22 cellular contexts compared by ENCODE assay signal in genomic region chr18:31825772-31826171, GRCh38.
DNase-seq lines count a peak whose midpoint lies in the region; ATAC-seq and TF ChIP-seq lines count a peak whose summit lies in the region.
"Had no signal": no experiment of that assay in that cellular context is flagged by ENCODE, and none has a peak within 500 bp of the region (broad histone marks: within the 10 kb centered on the region; RNA-seq: fewer than 3 reads in every experiment).

No MANE protein-coding gene starts in this region.

- H3K27me3 ChIP-seq in MM.1S (replicated peaks; ENCODE audit: insufficient read depth, low read length) (no peaks in the 10 kb centered on the region), endodermal cell (ENCODE audit: control insufficient read depth, insufficient read depth, low read length, poor library complexity, severe bottlenecking) (no peaks in the 10 kb centered on the region)
- H3K27me3 ChIP-seq: right atrium auricular region, upper lobe of left lung had no signal

- H2AFZ ChIP-seq in MM.1S (ENCODE audit: low read length) = no peak overlapping the region

- no peak overlapping the region for H3K4me2 ChIP-seq in MM.1S (ENCODE audit: low read depth, low read length)
- H3K4me2 ChIP-seq: smooth muscle cell had no signal

- H3K9me3 Mint-ChIP-seq in endodermal cell = peaks cover 22% of the 10 kb centered on the region

- H3K9me3 ChIP-seq in MM.1S (replicated peaks; ENCODE audit: insufficient read depth, low read length) (no peaks in the 10 kb centered on the region), endodermal cell (ENCODE audit: control insufficient read depth, low read length) (peaks cover 35% of the 10 kb centered on the region)
- H3K9me3 ChIP-seq: right atrium auricular region, upper lobe of left lung had no signal

- peaks cover 36% of the 10 kb centered on the region for H3K36me3 Mint-ChIP-seq in endodermal cell (ENCODE audit: low read depth)

- H3F3A ChIP-seq in MM.1S (ENCODE audit: insufficient read depth, low read length) = no peaks in the 10 kb centered on the region

- TF ChIP-seq CTCF in MM.1S (IDR thresholded peaks at IDR 0.05; ENCODE audit: low read length) (no peak), endodermal cell (conservative IDR thresholded peaks at IDR 0.05) (no peak)

- H3K4me1 ChIP-seq in MM.1S (ENCODE audit: low read length) = 0 out of 2 replicates have a peak, but pooled peaks cover 5% of the 10 kb centered on the region
- H3K4me1 ChIP-seq in endodermal cell (ENCODE audit: control insufficient read depth, insufficient read depth, low read length) = no peaks in the 10 kb centered on the region
- H3K4me1 ChIP-seq: right atrium auricular region, upper lobe of left lung had no signal

- no peak overlapping the region for H3K9ac ChIP-seq in MM.1S (ENCODE audit: low read length)
- H3K9ac ChIP-seq in endodermal cell (ENCODE audit: extremely low read depth, low read length, poor library complexity, severe bottlenecking) = no peak overlapping the region

- H3K4me1 Mint-ChIP-seq in endodermal cell = peaks cover 34% of the 10 kb centered on the region

- H3K36me3 ChIP-seq in MM.1S (replicated peaks; ENCODE audit: insufficient read depth, low read length) (no peaks in the 10 kb centered on the region), endodermal cell (ENCODE audit: control insufficient read depth, insufficient read depth, low read length) (peaks cover 35% of the 10 kb centered on the region)

- peak; percentile 51 for ATAC-seq in GM18511 (IDR thresholded peaks at IDR 0.05; ENCODE audit: unreplicated experiment)
- ATAC-seq in left lobe of liver = peak; percentile 10

- 57 to 60% methylated on average over 3 of the region's 3 CpGs for WGBS in endodermal cell (ENCODE audit: insufficient coverage in 1 of 2, insufficient read length in 1 of 2), 2 experiments

- no peak overlapping the region for H3K4me3 Mint-ChIP-seq in endodermal cell
- H3K4me3 Mint-ChIP-seq: activated naive CD4-positive, alpha-beta T cell treated with anti-CD3 and anti-CD28 coated beads for 36 hours; B cell had no signal

- peak; percentile 18 for DNase-seq in MM.1S
- peak; percentile 89 for DNase-seq in endodermal cell
- DNase-seq in left lobe of liver (ENCODE audit: low spot score) = no peak
- DNase-seq in NCI-H82 treated with DMSO at 0.1 percent for 48 hours (lab: John Stamatoyannopoulos, UW; ENCODE audit: unreplicated experiment) = no peak
- no peak for DNase-seq in CD1c-positive myeloid dendritic cell (ENCODE audit: extremely low spot score)
- DNase-seq in NCI-H226 = no peak
- DNase-seq in NCI-H2227 treated with DMSO at 0.1 percent for 48 hours (lab: John Stamatoyannopoulos, UW) = no peak
- DNase-seq: activated naive CD4-positive, alpha-beta T cell treated with anti-CD3 and anti-CD28 coated beads for 36 hours; amygdala; mesenchymal stem cell; NCI-H1048; NCI-H187; NCI-H345; NCI-H82; stimulated activated CD4-positive, alpha-beta T cell treated with anti-CD3 and anti-CD28 coated beads, Interleukin-1b, Interleukin-23, amount 100 ng/mL, for 48 hours; stimulated activated CD8-positive, alpha-beta memory T cell treated with anti-CD3 and anti-CD28 coated beads, Interleukin-4, amount 100 ng/mL, for 48 hours; upper lobe of left lung had no signal

- H3K27ac ChIP-seq in MM.1S (ENCODE audit: low read length) (no peak overlapping the region), endodermal cell (ENCODE audit: low read depth, low read length) (no peak overlapping the region)
- H3K27ac ChIP-seq: HL-60, right atrium auricular region, upper lobe of left lung had no signal

- H3K79me2 ChIP-seq in MM.1S (ENCODE audit: low read length) = no peaks in the 10 kb centered on the region

- H3K4me3 ChIP-seq in MM.1S (ENCODE audit: low read length) (no peak overlapping the region), endodermal cell (ENCODE audit: low read length) (no peak overlapping the region)
- H3K4me3 ChIP-seq: right atrium auricular region, smooth muscle cell, upper lobe of left lung had no signal

- no peaks in the 10 kb centered on the region for H3K9me2 ChIP-seq in MM.1S (replicated peaks; ENCODE audit: insufficient read depth, low read length)

- peak overlapping the region; percentile 46 for H3K27ac Mint-ChIP-seq in endodermal cell
- H3K27ac Mint-ChIP-seq: activated naive CD4-positive, alpha-beta T cell treated with anti-CD3 and anti-CD28 coated beads for 36 hours; B cell had no signal

- H3K27me3 Mint-ChIP-seq in endodermal cell (ENCODE audit: insufficient read depth) = no peaks in the 10 kb centered on the region
- H3K27me3 Mint-ChIP-seq: B cell had no signal

- H4K20me1 ChIP-seq in MM.1S (ENCODE audit: insufficient read depth, low read length) = no peaks in the 10 kb centered on the region

Comparison
In these comparisons a context has a peak if more than half of its experiments do, and no peak if none do; other contexts are left out.
1. DNase-seq: peak in MM.1S (single experiment) and endodermal cell (single experiment); none in left lobe of liver (single experiment), NCI-H82 treated with DMSO at 0.1 percent for 48 hours (single experiment), CD1c-positive myeloid dendritic cell (single experiment), NCI-H226 (single experiment) and NCI-H2227 treated with DMSO at 0.1 percent for 48 hours (single experiment).